1 cellular context compared by ENCODE assay signal in genomic region chr4:185560316-185560715, GRCh38.
TF ChIP-seq lines count a peak whose summit lies in the region.

No MANE protein-coding gene starts in this region.

TF ChIP-seq in K562, 482 proteins besides CTCF, POLR2A, EP300 and RAD21:
- TF ChIP-seq VEZF1 (CRISPR knock-in tag; IDR thresholded peaks at IDR 0.05): no peak
- no peak for TF ChIP-seq ZBTB5 (IDR thresholded peaks at IDR 0.05)
- no peak for TF ChIP-seq ZBTB49 (CRISPR knock-in tag; IDR thresholded peaks at IDR 0.05; ENCODE audit: borderline replicate concordance)
- TF ChIP-seq ZFP36 (IDR thresholded peaks at IDR 0.05; ENCODE audit: low read depth, low read length, partially characterized antibody): no peak
- no peak for TF ChIP-seq ZNF785 (CRISPR knock-in tag; IDR thresholded peaks at IDR 0.05)
- no peak for TF ChIP-seq CGGBP1 (CRISPR knock-in tag; IDR thresholded peaks at IDR 0.05)
- TF ChIP-seq, protein P1, sequence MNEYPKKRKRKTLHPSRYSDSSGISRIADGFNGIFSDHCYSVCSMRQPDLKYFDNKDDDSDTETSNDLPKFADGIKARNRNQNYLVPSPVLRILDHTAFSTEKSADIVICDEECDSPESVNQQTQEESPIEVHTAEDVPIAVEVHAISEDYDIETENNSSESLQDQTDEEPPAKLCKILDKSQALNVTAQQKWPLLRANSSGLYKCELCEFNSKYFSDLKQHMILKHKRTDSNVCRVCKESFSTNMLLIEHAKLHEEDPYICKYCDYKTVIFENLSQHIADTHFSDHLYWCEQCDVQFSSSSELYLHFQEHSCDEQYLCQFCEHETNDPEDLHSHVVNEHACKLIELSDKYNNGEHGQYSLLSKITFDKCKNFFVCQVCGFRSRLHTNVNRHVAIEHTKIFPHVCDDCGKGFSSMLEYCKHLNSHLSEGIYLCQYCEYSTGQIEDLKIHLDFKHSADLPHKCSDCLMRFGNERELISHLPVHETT (CRISPR knock-in tag; conservative IDR thresholded peaks at IDR 0.05 in 1 of 2, IDR thresholded peaks at IDR 0.05 in 1 of 2): no peak
- TF ChIP-seq POLR3A (IDR thresholded peaks at IDR 0.05; ENCODE audit: borderline replicate concordance, extremely low read depth, insufficient read depth, insufficient read length): no peak
- TF ChIP-seq LEF1 (IDR thresholded peaks at IDR 0.05): no peak
- TF ChIP-seq RBM39 (optimal IDR thresholded peaks at IDR 0.05; ENCODE audit: low read depth, low read length): no peak
- TF ChIP-seq FOS (IDR thresholded peaks at IDR 0.05; ENCODE audit: extremely low read depth, insufficient read length): no peak
- no peak for TF ChIP-seq MGA (IDR thresholded peaks at IDR 0.05)
- TF ChIP-seq XRCC3 (IDR thresholded peaks at IDR 0.05): no peak
- no peak for TF ChIP-seq NFATC3 (IDR thresholded peaks at IDR 0.05)
- TF ChIP-seq ZNF778 (CRISPR knock-in tag; IDR thresholded peaks at IDR 0.05): no peak
- TF ChIP-seq ZNF318 (IDR thresholded peaks at IDR 0.05; ENCODE audit: borderline replicate concordance in 1 of 2, low read depth in 1 of 2): no peak
- no peak for TF ChIP-seq ZC3H4 (CRISPR knock-in tag; IDR thresholded peaks at IDR 0.05; ENCODE audit: borderline replicate concordance)
TF ChIP-seq in K562: peak in this region for 0.
